8 cellular contexts compared by ENCODE assay signal in genomic region chr16:14003119-14003570, GRCh38.
DNase-seq lines count a peak whose midpoint lies in the region; ATAC-seq, FAIRE-seq and TF ChIP-seq lines count a peak whose summit lies in the region.

No MANE protein-coding gene starts in this region.

- intact Hi-C loops in activated T-helper 1 cell treated with anti-CD3 and anti-CD28 coated beads, Interleukin-12 subunit alpha, Interleukin-12 subunit beta, Interleukin-2, Interleukin-4 antibody, amounts not matched to agents 30 ng/mL and 10 ng/mL and 1 ng/mL, durations not matched to agents 14 hours and 24 hours and 36 hours (cut with micrococcal nuclease): no loop called here

- no peak for ATAC-seq in HG02885 (IDR thresholded peaks at IDR 0.05; ENCODE audit: poor library complexity, unreplicated experiment)

- peak; percentile 4 for FAIRE-seq in HTR-8/SVneo (lab: Jason Lieb, UNC)

- in situ Hi-C loops in ACHN (cut with HindIII; ENCODE audit: low pct_ligation_motif_present, low pct_unique_long_range_greater_than_20kb, low sequenced_read_pairs): no loop called here

- no peak overlapping the region for H3K4me3 Mint-ChIP-seq in progenitor cell of endocrine pancreas (ENCODE audit: low read depth)
- H3K4me3 Mint-ChIP-seq in activated T-helper 1 cell treated with anti-CD3 and anti-CD28 coated beads, Interleukin-12 subunit alpha, Interleukin-12 subunit beta, Interleukin-2, Interleukin-4 antibody, amounts not matched to agents 30 ng/mL and 10 ng/mL and 1 ng/mL, durations not matched to agents 14 hours and 24 hours and 36 hours: no peak overlapping the region

- TF ChIP-seq CTCF in progenitor cell of endocrine pancreas (IDR thresholded peaks at IDR 0.05; ENCODE audit: unreplicated experiment): peak; percentile 26

- H3K27me3 Mint-ChIP-seq in progenitor cell of endocrine pancreas: peaks cover 17% of the 10 kb centered on the region
- H3K27me3 Mint-ChIP-seq in activated T-helper 1 cell treated with anti-CD3 and anti-CD28 coated beads, Interleukin-12 subunit alpha, Interleukin-12 subunit beta, Interleukin-2, Interleukin-4 antibody, amounts not matched to agents 30 ng/mL and 10 ng/mL and 1 ng/mL, durations not matched to agents 14 hours and 24 hours and 36 hours (ENCODE audit: insufficient read depth): peaks cover 3% of the 10 kb centered on the region

- H3K36me3 Mint-ChIP-seq in progenitor cell of endocrine pancreas (ENCODE audit: insufficient read depth): no peaks in the 10 kb centered on the region
- no peaks in the 10 kb centered on the region for H3K36me3 Mint-ChIP-seq in activated T-helper 1 cell treated with anti-CD3 and anti-CD28 coated beads, Interleukin-12 subunit alpha, Interleukin-12 subunit beta, Interleukin-2, Interleukin-4 antibody, amounts not matched to agents 30 ng/mL and 10 ng/mL and 1 ng/mL, durations not matched to agents 14 hours and 24 hours and 36 hours (ENCODE audit: low read depth)

- H3K4me1 Mint-ChIP-seq in progenitor cell of endocrine pancreas (ENCODE audit: low read depth): peaks cover 12% of the 10 kb centered on the region
- peaks cover 26% of the 10 kb centered on the region for H3K4me1 Mint-ChIP-seq in activated T-helper 1 cell treated with anti-CD3 and anti-CD28 coated beads, Interleukin-12 subunit alpha, Interleukin-12 subunit beta, Interleukin-2, Interleukin-4 antibody, amounts not matched to agents 30 ng/mL and 10 ng/mL and 1 ng/mL, durations not matched to agents 14 hours and 24 hours and 36 hours (ENCODE audit: low read depth)

- H3K27ac Mint-ChIP-seq in progenitor cell of endocrine pancreas: peak overlapping the region; percentile 85
- H3K27ac Mint-ChIP-seq in activated T-helper 1 cell treated with anti-CD3 and anti-CD28 coated beads, Interleukin-12 subunit alpha, Interleukin-12 subunit beta, Interleukin-2, Interleukin-4 antibody, amounts not matched to agents 30 ng/mL and 10 ng/mL and 1 ng/mL, durations not matched to agents 14 hours and 24 hours and 36 hours: no peak overlapping the region

- peak; percentile 24 for DNase-seq in ACHN
- peak; percentile 53 for DNase-seq in HTR-8/SVneo (ENCODE audit: insufficient read length, low spot score)
- DNase-seq in amygdala (lab: John Stamatoyannopoulos, UW): peak in 51 of 56 donors; percentile 10 to 87 (median 52)
- peak; percentile 51 for DNase-seq in hepatic stellate cell (ENCODE audit: low spot score)
- DNase-seq in progenitor cell of endocrine pancreas (ENCODE audit: low spot score, unreplicated experiment): no peak
- DNase-seq in DMS153 (lab: John Stamatoyannopoulos, UW): no peak
- no peak for DNase-seq in activated T-helper 1 cell treated with anti-CD3 and anti-CD28 coated beads, Interleukin-12 subunit alpha, Interleukin-12 subunit beta, Interleukin-2, Interleukin-4 antibody, amounts not matched to agents 30 ng/mL and 10 ng/mL and 1 ng/mL, durations not matched to agents 14 hours and 24 hours and 36 hours (ENCODE audit: low spot score)

- no peaks in the 10 kb centered on the region for H3K9me3 Mint-ChIP-seq in progenitor cell of endocrine pancreas (ENCODE audit: low read depth)
- H3K9me3 Mint-ChIP-seq in activated T-helper 1 cell treated with anti-CD3 and anti-CD28 coated beads, Interleukin-12 subunit alpha, Interleukin-12 subunit beta, Interleukin-2, Interleukin-4 antibody, amounts not matched to agents 30 ng/mL and 10 ng/mL and 1 ng/mL, durations not matched to agents 14 hours and 24 hours and 36 hours: no peaks in the 10 kb centered on the region

Comparison
In these comparisons a context has a peak if more than half of its experiments do, and no peak if none do; other contexts are left out.
1. DNase-seq: peak in ACHN (single experiment), HTR-8/SVneo (single experiment), amygdala (51 of 56) and hepatic stellate cell (single experiment); none in progenitor cell of endocrine pancreas (single experiment), DMS153 (single experiment) and activated T-helper 1 cell treated with anti-CD3 and anti-CD28 coated beads, Interleukin-12 subunit alpha, Interleukin-12 subunit beta, Interleukin-2, Interleukin-4 antibody, amounts not matched to agents 30 ng/mL and 10 ng/mL and 1 ng/mL, durations not matched to agents 14 hours and 24 hours and 36 hours (single experiment).